ENCODE assay signal across 27 cellular contexts in the genomic region with DNA sequence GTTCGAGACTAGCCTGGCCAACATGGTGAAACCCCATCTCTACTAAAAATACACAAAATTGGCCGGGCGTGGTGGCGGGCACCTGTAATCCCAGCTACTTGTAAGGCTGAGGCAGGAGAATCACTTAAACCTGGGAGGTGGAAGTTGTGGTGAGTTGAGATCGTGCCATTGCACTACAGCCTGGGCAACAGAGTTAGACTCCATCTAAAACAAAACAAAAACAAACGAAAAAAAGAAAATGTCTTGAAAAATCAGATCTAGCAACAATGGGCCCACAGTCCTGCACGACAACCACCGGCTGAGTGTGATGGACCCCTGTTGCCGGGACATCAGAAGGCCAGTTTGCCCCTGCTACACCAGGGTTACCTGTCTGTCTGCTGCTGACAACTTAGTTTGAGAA.
"Had no signal": no experiment of that assay in that cellular context is flagged by ENCODE, and none has a peak within 500 bp of the region (broad histone marks: within the 10 kb centered on the region; RNA-seq: fewer than 3 reads in every experiment).

No MANE protein-coding gene starts in this region.

- H3K9ac ChIP-seq: KMS-11 had no signal

- DNase-seq: activated B cell treated with CpG ODN at 0.5 μM for 24 hours; activated CD4-positive, alpha-beta memory T cell treated with anti-CD3 and anti-CD28 coated beads, Interleukin-2, amount 10 ng/mL, durations not matched to agents 7 days and 5 days; activated CD4-positive, alpha-beta T cell treated with anti-CD3 and anti-CD28 coated beads, Interleukin-2, amount 50 U/mL, for 1 hour; activated gamma-delta T cell; activated T-cell treated with anti-CD3 and anti-CD28 coated beads for 4 hours; adrenal gland; anterior cingulate cortex; central memory CD4-positive, alpha-beta T cell; NCI-H1092; NCI-H1417 treated with DMSO at 0.1 percent for 48 hours; NCI-H1694; NCI-H2029; NCI-H2107; NCI-H2171 treated with DMSO at 0.1 percent for 48 hours; NCI-H226; NCI-H526 treated with DMSO at 0.1 percent for 48 hours; NCI-H82; NK-92 treated with Interleukin-12 subunit alpha and Interleukin-12 subunit beta, amount 100 ng/mL, for 24 hours; Peyer's patch; SHP77; T-helper 9 cell had no signal

- H3K4me1 ChIP-seq: breast epithelium had no signal

- H3K4me3 ChIP-seq: adrenal gland, breast epithelium, Peyer's patch had no signal

- H3K36me3 ChIP-seq: adrenal gland, breast epithelium, Peyer's patch had no signal

- H3K4me3 Mint-ChIP-seq: activated B cell treated with CpG ODN at 0.5 μM for 24 hours; activated CD4-positive, alpha-beta memory T cell treated with anti-CD3 and anti-CD28 coated beads, Interleukin-2, amount 10 ng/mL, durations not matched to agents 7 days and 5 days; activated naive CD4-positive, alpha-beta T cell treated with anti-CD3 and anti-CD28 coated beads for 36 hours; activated naive CD8-positive, alpha-beta T cell; activated T-helper 17 cell treated with anti-CD3 and anti-CD28 coated beads, Interleukin-2, amount 50 U/mL, for 72 hours; T-helper 1 cell treated with Interleukin-12 subunit alpha and Interleukin-12 subunit beta and Interleukin-4 antibody, amounts not matched to agents 30 μg/mL and 1 μg/mL, for 36 hours had no signal

- H3K4me2 ChIP-seq: KMS-11 had no signal

- H3K27ac ChIP-seq: adrenal gland, breast epithelium, KMS-11, Peyer's patch had no signal

- H3K27ac Mint-ChIP-seq: activated B cell treated with CpG ODN at 0.5 μM for 24 hours; activated CD4-positive, alpha-beta memory T cell treated with anti-CD3 and anti-CD28 coated beads, Interleukin-2, amount 10 ng/mL, durations not matched to agents 7 days and 5 days; activated naive CD8-positive, alpha-beta T cell; activated T-helper 17 cell treated with anti-CD3 and anti-CD28 coated beads, Interleukin-2, amount 50 U/mL, for 72 hours; T-helper 1 cell treated with Interleukin-12 subunit alpha and Interleukin-12 subunit beta and Interleukin-4 antibody, amounts not matched to agents 30 μg/mL and 1 μg/mL, for 36 hours had no signal

- H3K27me3 ChIP-seq: adrenal gland, breast epithelium, Peyer's patch had no signal

- H3K9me3 ChIP-seq: adrenal gland, breast epithelium, Peyer's patch had no signal

- H3K36me3 Mint-ChIP-seq: activated naive CD8-positive, alpha-beta T cell had no signal

- H3K9me3 Mint-ChIP-seq: activated B cell treated with CpG ODN at 0.5 μM for 24 hours; activated CD4-positive, alpha-beta memory T cell treated with anti-CD3 and anti-CD28 coated beads, Interleukin-2, amount 10 ng/mL, durations not matched to agents 7 days and 5 days; activated naive CD4-positive, alpha-beta T cell treated with anti-CD3 and anti-CD28 coated beads for 36 hours; activated T-helper 17 cell treated with anti-CD3 and anti-CD28 coated beads, Interleukin-2, amount 50 U/mL, for 72 hours; T-helper 1 cell treated with Interleukin-12 subunit alpha and Interleukin-12 subunit beta and Interleukin-4 antibody, amounts not matched to agents 30 μg/mL and 1 μg/mL, for 36 hours had no signal

- H3K27me3 Mint-ChIP-seq: activated B cell treated with CpG ODN at 0.5 μM for 24 hours; activated CD4-positive, alpha-beta memory T cell treated with anti-CD3 and anti-CD28 coated beads, Interleukin-2, amount 10 ng/mL, durations not matched to agents 7 days and 5 days; activated naive CD8-positive, alpha-beta T cell; activated T-helper 17 cell treated with anti-CD3 and anti-CD28 coated beads, Interleukin-2, amount 50 U/mL, for 72 hours had no signal
